ENCODE assay signal across 27 cellular contexts in the genomic region with DNA sequence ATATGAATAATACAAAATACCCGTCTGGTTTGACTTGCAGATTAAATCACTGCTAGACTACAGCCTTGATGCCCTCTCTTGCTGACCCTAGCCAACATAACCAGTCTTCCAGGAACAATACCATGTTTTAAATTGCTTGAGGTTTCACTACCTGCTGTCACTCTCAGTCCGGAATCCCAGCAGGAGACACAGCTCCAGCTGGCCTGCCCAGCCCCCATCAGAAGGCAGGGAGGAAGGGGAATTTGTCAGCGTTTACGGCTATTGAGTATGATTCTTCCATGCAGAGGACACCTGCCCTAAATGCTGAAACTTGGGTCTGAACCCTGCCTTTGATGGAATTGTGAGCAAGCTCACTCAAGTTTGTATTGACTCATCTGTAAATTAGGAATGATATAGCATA. TPM values are rescaled to one million over a fixed set of nuclear protein-coding genes. Genes with fewer than 3 reads are reported as not detected.
"Had no signal": no experiment of that assay in that cellular context is flagged by ENCODE, and none has a peak within 500 bp of the region (broad histone marks: within the 10 kb centered on the region; RNA-seq: fewer than 3 reads in every experiment).

No MANE protein-coding gene starts in this region.

- H3K4me3 Mint-ChIP-seq: activated B cell treated with CpG ODN at 0.5 μM for 24 hours; activated CD4-positive, alpha-beta memory T cell treated with anti-CD3 and anti-CD28 coated beads, Interleukin-2, amount 10 ng/mL, durations not matched to agents 7 days and 5 days; activated CD8-positive, alpha-beta memory T cell treated with anti-CD3 and anti-CD28 coated beads, Interleukin-2, amount 10 ng/mL, durations not matched to agents 7 days and 5 days; activated naive CD8-positive, alpha-beta T cell treated with anti-CD3 and anti-CD28 coated beads for 36 hours; activated T-helper 17 cell treated with anti-CD3 and anti-CD28 coated beads, Interleukin-2, amount 50 U/mL, for 72 hours had no signal

- H3K9me3 Mint-ChIP-seq: activated B cell treated with CpG ODN at 0.5 μM for 24 hours; activated CD4-positive, alpha-beta memory T cell treated with anti-CD3 and anti-CD28 coated beads, Interleukin-2, amount 10 ng/mL, durations not matched to agents 7 days and 5 days; activated naive CD8-positive, alpha-beta T cell treated with anti-CD3 and anti-CD28 coated beads for 36 hours; activated T-helper 17 cell treated with anti-CD3 and anti-CD28 coated beads, Interleukin-2, amount 50 U/mL, for 72 hours; neural crest cell had no signal

- H3K27me3 ChIP-seq: dorsolateral prefrontal cortex, hepatocyte, ovary, tibial artery, vagina had no signal

- H3K79me2 ChIP-seq: hepatocyte had no signal

- H3K4me1 ChIP-seq: psoas muscle, tibial artery, vagina had no signal

- H3K27me3 Mint-ChIP-seq: activated B cell treated with CpG ODN at 0.5 μM for 24 hours; activated CD4-positive, alpha-beta memory T cell treated with anti-CD3 and anti-CD28 coated beads, Interleukin-2, amount 10 ng/mL, durations not matched to agents 7 days and 5 days; activated CD8-positive, alpha-beta memory T cell treated with anti-CD3 and anti-CD28 coated beads, Interleukin-2, amount 10 ng/mL, durations not matched to agents 7 days and 5 days; activated naive CD8-positive, alpha-beta T cell treated with anti-CD3 and anti-CD28 coated beads for 36 hours; activated T-helper 17 cell treated with anti-CD3 and anti-CD28 coated beads, Interleukin-2, amount 50 U/mL, for 72 hours had no signal

- H3K9me3 ChIP-seq: ovary, psoas muscle, tibial artery, vagina had no signal

- H3K27ac Mint-ChIP-seq: activated B cell treated with CpG ODN at 0.5 μM for 24 hours; activated CD4-positive, alpha-beta memory T cell treated with anti-CD3 and anti-CD28 coated beads, Interleukin-2, amount 10 ng/mL, durations not matched to agents 7 days and 5 days; activated CD8-positive, alpha-beta memory T cell treated with anti-CD3 and anti-CD28 coated beads, Interleukin-2, amount 10 ng/mL, durations not matched to agents 7 days and 5 days; activated naive CD8-positive, alpha-beta T cell treated with anti-CD3 and anti-CD28 coated beads for 36 hours; activated T-helper 17 cell treated with anti-CD3 and anti-CD28 coated beads, Interleukin-2, amount 50 U/mL, for 72 hours had no signal

- H3K4me3 ChIP-seq: dorsolateral prefrontal cortex, hepatocyte, lung, ovary, psoas muscle, skin epidermis, tibial artery, vagina had no signal

- H3K36me3 ChIP-seq: ovary had no signal

- H3K4me1 Mint-ChIP-seq: activated B cell treated with CpG ODN at 0.5 μM for 24 hours; activated T-helper 17 cell treated with anti-CD3 and anti-CD28 coated beads, Interleukin-2, amount 50 U/mL, for 72 hours had no signal

- H3K27ac ChIP-seq: dorsolateral prefrontal cortex, epithelial cell of prostate, hepatocyte, ovary, psoas muscle, skin epidermis, tibial artery, vagina had no signal

- H2AFZ ChIP-seq: hepatocyte had no signal

- H3K4me2 ChIP-seq: hepatocyte had no signal

- DNase-seq: activated B cell treated with CpG ODN at 0.5 μM for 24 hours; activated CD4-positive, alpha-beta memory T cell treated with anti-CD3 and anti-CD28 coated beads, Interleukin-2, amount 10 ng/mL, durations not matched to agents 7 days and 5 days; activated CD4-positive, alpha-beta T cell treated with anti-CD3 and anti-CD28 coated beads for 4 hours; activated CD8-positive, alpha-beta memory T cell treated with anti-CD3 and anti-CD28 coated beads, Interleukin-2, amount 10 ng/mL, durations not matched to agents 7 days and 5 days; activated naive CD4-positive, alpha-beta T cell; activated naive CD8-positive, alpha-beta T cell treated with anti-CD3 and anti-CD28 coated beads for 36 hours; activated T-cell treated with anti-CD3 and anti-CD28 coated beads, Interleukin-2, amount 50 U/mL, for 1 hour; amniotic stem cell; dorsolateral prefrontal cortex; foreskin fibroblast; midbrain; ovary; psoas muscle; right cardiac atrium; stimulated activated naive CD8-positive, alpha-beta T cell treated with anti-CD3 and anti-CD28 coated beads, Interleukin-15, Interleukin-2, amounts not matched to agents 100 U/mL and 50 U/mL, for 24 hours; substantia nigra had no signal

RNA-seq across cellular contexts. Expression of gene VN1R5, which starts 42.8 kb away (rescaled TPM):
- total RNA-seq: activated B cell treated with CpG ODN at 0.5 μM for 24 hours; activated CD4-positive, alpha-beta memory T cell treated with anti-CD3 and anti-CD28 coated beads, Interleukin-2, amount 10 ng/mL, durations not matched to agents 7 days and 5 days; activated CD8-positive, alpha-beta memory T cell treated with anti-CD3 and anti-CD28 coated beads, Interleukin-2, amount 10 ng/mL, durations not matched to agents 7 days and 5 days; activated naive CD8-positive, alpha-beta T cell treated with anti-CD3 and anti-CD28 coated beads for 36 hours; activated T-helper 17 cell treated with anti-CD3 and anti-CD28 coated beads, Interleukin-2, amount 50 U/mL, for 72 hours; cardiac septum; dorsolateral prefrontal cortex; glomerular endothelial cell; hepatocyte; left lobe of liver; lung; neural crest cell; ovary; psoas muscle; right cardiac atrium; vagina had no signal
